ENCODE assay signal across 8 cellular contexts in genomic region chr19:13155472-13156284, GRCh38. TPM values are rescaled to one million over a fixed set of nuclear protein-coding genes. Genes with fewer than 3 reads are reported as not detected.
DNase-seq lines count a peak whose midpoint lies in the region; ATAC-seq and TF ChIP-seq lines count a peak whose summit lies in the region.

No MANE protein-coding gene starts in this region.

- no TSS peak for BruUV-seq in Caco-2 (replicated peaks; lab: Mats Ljungman, UMichigan)

- CTCF ChIA-PET in Caco-2 (lab: Charles Lee), result interaction anchor here (0.9 to 1.6 kb wide), 3 partner anchors 8 to 178 kb away, joined by 3 to 4 read pairs (median 3); no protein-coding TSS in a partner anchor

- peak overlapping the region; percentile 99; the same call in 1 of the 2 replicates for H3K4me3 ChIP-seq in Caco-2 (ENCODE audit: low read depth, low read length)
- peak overlapping the region; percentile 46 to 96 for H3K4me3 ChIP-seq in gastroesophageal sphincter
- H3K4me3 ChIP-seq in neutrophil (ENCODE audit: low read depth in 1 of 2, low read length in 1 of 2), result peak overlapping the region; percentile 91 to 94
- peak overlapping the region; percentile 13 to 61 for H3K4me3 ChIP-seq in aorta (ENCODE audit: low read length in 2 of 2)

- ATAC-seq in HG02981 (IDR thresholded peaks at IDR 0.05; ENCODE audit: unreplicated experiment), result peak; percentile 25
- ATAC-seq in gastroesophageal sphincter, result peak; percentile 11
- peak; percentile 3 for ATAC-seq in aorta (ENCODE audit: low FRiP score)
- ATAC-seq in GM18502 (IDR thresholded peaks at IDR 0.05; ENCODE audit: poor library complexity, unreplicated experiment), result no peak

- TF ChIP-seq POLR2A in Raji (IDR thresholded peaks at IDR 0.05; ENCODE audit: insufficient read depth, low read depth, low read length), result 0 out of 2 replicates have a peak, but pooled peaks have one; percentile 6
- TF ChIP-seq POLR2A in gastroesophageal sphincter (IDR thresholded peaks at IDR 0.05), result peak; percentile 4 to 41

- intact Hi-C loops in Caco-2 (cut with micrococcal nuclease; ENCODE audit: unreplicated experiment) (loop anchor here (1.0 kb wide), 1 partner anchor 8 kb away; no protein-coding TSS in a partner anchor), aorta (cut with DNase I) (no loop called here)

- H3K27ac Mint-ChIP-seq in Caco-2 (ENCODE audit: unreplicated experiment), result peak overlapping the region; percentile 98

- peaks cover 4% of the 10 kb centered on the region for H3K27me3 Mint-ChIP-seq in Caco-2 (ENCODE audit: insufficient read depth, unreplicated experiment)

- 0 to 11% methylated on average over 3 to 4 of the region's 55 CpGs for WGBS in gastroesophageal sphincter (ENCODE audit: low coverage in 1 of 2), 2 donors
- 18 to 20% methylated on average over 34 to 55 of the region's 55 CpGs for WGBS in aorta, 2 donors

- POLR2A ChIA-PET in Caco-2 (lab: Charles Lee), result interaction anchor here (1.2 to 2.4 kb wide), 4 partner anchors 9 to 32 kb away, joined by 3 to 12 read pairs (median 5); no protein-coding TSS in a partner anchor

- H3K4me1 ChIP-seq in Caco-2 (peaks cover 16% of the 10 kb centered on the region), gastroesophageal sphincter (peaks cover 0 to 41% (median 16%) of the 10 kb centered on the region in 3 donors), neutrophil (ENCODE audit: control insufficient read depth in 1 of 2, insufficient read depth in 1 of 2, low read depth in 1 of 2, low read length in 1 of 2) (peaks cover 71 to 73% of the 10 kb centered on the region in 2 experiments), aorta (ENCODE audit: control insufficient read depth in 1 of 2, insufficient read depth in 2 of 2, low read length in 2 of 2) (no peaks in the 10 kb centered on the region)

- peaks cover 67% of the 10 kb centered on the region for H3K36me3 Mint-ChIP-seq in Caco-2 (ENCODE audit: insufficient read depth, unreplicated experiment)

- H3K4me1 Mint-ChIP-seq in Caco-2 (ENCODE audit: low read depth, unreplicated experiment), result peaks cover 17% of the 10 kb centered on the region

- H3K9me3 ChIP-seq in Caco-2 (no peaks in the 10 kb centered on the region), gastroesophageal sphincter (no peaks in the 10 kb centered on the region), neutrophil (no peaks in the 10 kb centered on the region), aorta (ENCODE audit: control insufficient read depth, low read length) (no peaks in the 10 kb centered on the region)

- peak overlapping the region; percentile 83 for H3K4me3 Mint-ChIP-seq in Caco-2 (ENCODE audit: unreplicated experiment)

- TF ChIP-seq CTCF in Caco-2 (IDR thresholded peaks at IDR 0.05; ENCODE audit: insufficient read depth in 1 of 2, low read depth in 1 of 2, low read length in 1 of 2, severe bottlenecking in 1 of 2, unreplicated experiment in 1 of 2) (no peak), gastroesophageal sphincter (IDR thresholded peaks at IDR 0.05) (no peak), neutrophil (IDR thresholded peaks at IDR 0.05) (peak; percentile 24)

- H3K9me3 Mint-ChIP-seq in Caco-2 (ENCODE audit: unreplicated experiment), result no peaks in the 10 kb centered on the region

- TF ChIP-seq EP300 in gastroesophageal sphincter (IDR thresholded peaks at IDR 0.05), result no peak

- DNase-seq in Caco-2 (peak; percentile 81 to 86), aorta (peak; percentile 89 to 94)
- DNase-seq in activated naive CD4-positive, alpha-beta T cell treated with Interleukin-2 at 50 U/mL for 16 hours, result peak; percentile 69

- peak overlapping the region; percentile 93 to 100 (median 98) for H3K27ac ChIP-seq in gastroesophageal sphincter
- peak overlapping the region; percentile 96 for H3K27ac ChIP-seq in neutrophil
- peak overlapping the region in 1 of 2 donors; percentile 68 for H3K27ac ChIP-seq in aorta (ENCODE audit: low read depth in 1 of 2, low read length in 2 of 2)

- H3K27me3 ChIP-seq in Caco-2 (replicated peaks; ENCODE audit: control insufficient read depth, insufficient read depth, low read length), result no peaks in the 10 kb centered on the region
- no peaks in the 10 kb centered on the region for H3K27me3 ChIP-seq in gastroesophageal sphincter
- no peaks in the 10 kb centered on the region for H3K27me3 ChIP-seq in neutrophil
- peaks cover 0 to 3% of the 10 kb centered on the region in 2 donors for H3K27me3 ChIP-seq in aorta (ENCODE audit: control insufficient read depth in 1 of 2, insufficient read depth in 2 of 2, low read length in 1 of 2)

- H3K36me3 ChIP-seq in Caco-2 (ENCODE audit: control insufficient read depth, insufficient read depth, low read length) (peaks cover 2% of the 10 kb centered on the region; the same call in 1 of the 2 replicates), gastroesophageal sphincter (no peaks in the 10 kb centered on the region), neutrophil (no peaks in the 10 kb centered on the region), aorta (ENCODE audit: control insufficient read depth in 1 of 2, insufficient read depth in 2 of 2, low read length in 1 of 2) (no peaks in the 10 kb centered on the region)

RNA-seq across cellular contexts. Expression of gene IER2, which starts 5.5 kb away (rescaled TPM):
- total RNA-seq in Caco-2 (2022), result 72.0 and 72.4 TPM in 2 replicates
- total RNA-seq in gastroesophageal sphincter, result 10 to 100 TPM; 33.8 to 62.1 (median 48.0) TPM
- total RNA-seq in aorta, result 100 to 1,000 TPM; 143 to 239 TPM
- polyA plus RNA-seq in aorta, result 100 to 1,000 TPM in 1 of 2 donors, 10 to 100 TPM in 1; 39.7 to 269 TPM

RNA-seq across cellular contexts. Expression of gene STX10, which starts 5.5 kb away (rescaled TPM):
- total RNA-seq in Caco-2 (2022), result 19.3 and 26.4 TPM in 2 replicates
- total RNA-seq in gastroesophageal sphincter, result 10 to 100 TPM; 45.1 to 69.0 (median 53.0) TPM
- total RNA-seq in aorta, result 10 to 100 TPM; 33.0 to 47.4 TPM
- 100 to 1,000 TPM in 1 of 2 donors, 10 to 100 TPM in 1; 70.5 to 105 TPM for polyA plus RNA-seq in aorta

RNA-seq across cellular contexts. Expression of gene NACC1, which starts 37.6 kb away (rescaled TPM):
- total RNA-seq in Caco-2 (2022) (89.6 and 92.7 TPM in 2 replicates), gastroesophageal sphincter (10 to 100 TPM; 23.8 to 55.2 (median 26.2) TPM), aorta (10 to 100 TPM; 26.0 to 37.4 TPM)
- 1 to 10 TPM; 5.0 to 7.8 TPM for polyA plus RNA-seq in aorta

RNA-seq across cellular contexts. Expression of gene TRMT1, which starts 39.1 kb away (rescaled TPM):
- total RNA-seq in Caco-2 (2022), result 42.6 and 46.4 TPM in 2 replicates
- 10 to 100 TPM; 25.7 to 30.0 (median 28.7) TPM for total RNA-seq in gastroesophageal sphincter
- total RNA-seq in aorta, result 10 to 100 TPM; 23.9 to 26.5 TPM
- polyA plus RNA-seq in aorta, result 10 to 100 TPM; 17.9 to 62.2 TPM

RNA-seq across cellular contexts. Expression of gene LYL1, which starts 53.0 kb away (rescaled TPM):
- 0.35 and 0.59 TPM in 2 replicates for total RNA-seq in Caco-2 (2022)
- total RNA-seq in gastroesophageal sphincter, result 10 to 100 TPM in 2 of 4 donors, 1 to 10 TPM in 2; 9.9 to 11.8 (median 10.8) TPM
- 10 to 100 TPM in 1 of 2 donors, 1 to 10 TPM in 1; 8.7 to 28.6 TPM for total RNA-seq in aorta
- polyA plus RNA-seq in aorta, result 1 to 10 TPM; 7.3 to 9.3 TPM

Comparison
In these comparisons a context has a peak if more than half of its experiments do, and no peak if none do; other contexts are left out.
1. H3K4me3 ChIP-seq: peak in every context shown above with its lines; median percentile 99 in Caco-2; 92 in neutrophil; 71 in gastroesophageal sphincter; 37 in aorta.